ENCODE assay signal across 14 cellular contexts in genomic region chr1:95641386-95641785, GRCh38.
DNase-seq lines count a peak whose midpoint lies in the region; TF ChIP-seq lines count a peak whose summit lies in the region.
"Had no signal": no experiment of that assay in that cellular context is flagged by ENCODE, and none has a peak within 500 bp of the region (broad histone marks: within the 10 kb centered on the region; RNA-seq: fewer than 3 reads in every experiment).

No MANE protein-coding gene starts in this region.

- H2AFZ ChIP-seq in parathyroid adenoma = peak overlapping the region; percentile 38
- H2AFZ ChIP-seq: GM23248 had no signal

- in situ Hi-C loops in brain microvascular endothelial cell (cut with HindIII; ENCODE audit: low pct_ligation_motif_present, low sequenced_read_pairs) = no loop called here

- H3K4me2 ChIP-seq in parathyroid adenoma (ENCODE audit: low read length) = no peak overlapping the region
- H3K4me2 ChIP-seq: A549 had no signal

- H3K9me3 ChIP-seq in liver (ENCODE audit: control insufficient read depth in 4 of 4, low read length in 3 of 4) = no peaks in the 10 kb centered on the region
- no peaks in the 10 kb centered on the region for H3K9me3 ChIP-seq in parathyroid adenoma (ENCODE audit: control insufficient read depth, low read length)
- H3K9me3 ChIP-seq: A549, BE2C had no signal

- H3K79me2 ChIP-seq in parathyroid adenoma = no peaks in the 10 kb centered on the region

- H3K27me3 ChIP-seq in liver (ENCODE audit: control insufficient read depth in 4 of 4, insufficient read depth in 4 of 4, low read length in 3 of 4) = no peaks in the 10 kb centered on the region
- no peaks in the 10 kb centered on the region for H3K27me3 ChIP-seq in parathyroid adenoma (ENCODE audit: control insufficient read depth, insufficient read depth, low read length)
- no peaks in the 10 kb centered on the region for H3K27me3 ChIP-seq in brain microvascular endothelial cell (replicated peaks)
- H3K27me3 ChIP-seq: BE2C had no signal

- no peak overlapping the region for H3K9ac ChIP-seq in liver (ENCODE audit: low read depth in 1 of 2, low read length in 2 of 2)
- H3K9ac ChIP-seq in parathyroid adenoma = no peak overlapping the region
- H3K9ac ChIP-seq: GM23248 had no signal

- peak overlapping the region; percentile 79 for H3K27ac ChIP-seq in VCaP
- no peak overlapping the region for H3K27ac ChIP-seq in liver (ENCODE audit: low read depth in 1 of 2, low read length in 2 of 2)
- peak overlapping the region; percentile 2 for H3K27ac ChIP-seq in parathyroid adenoma
- H3K27ac ChIP-seq in brain microvascular endothelial cell = no peak overlapping the region
- H3K27ac ChIP-seq: A549, C4-2B, GM23248 had no signal

- H3K4me1 ChIP-seq in liver (ENCODE audit: control insufficient read depth in 4 of 4, insufficient read depth in 4 of 4, low read length in 3 of 4) (no peaks in the 10 kb centered on the region), parathyroid adenoma (peaks cover 3% of the 10 kb centered on the region)
- H3K4me1 ChIP-seq: A549 had no signal

- no peak for TF ChIP-seq RAD21 in liver (IDR thresholded peaks at IDR 0.05)

- no peaks in the 10 kb centered on the region for H3K36me3 ChIP-seq in liver (ENCODE audit: control insufficient read depth in 4 of 4, insufficient read depth in 3 of 4, low read depth in 1 of 4, low read length in 3 of 4)
- no peaks in the 10 kb centered on the region for H3K36me3 ChIP-seq in parathyroid adenoma (ENCODE audit: control insufficient read depth, insufficient read depth, low read length)
- H3K36me3 ChIP-seq in brain microvascular endothelial cell (replicated peaks) = no peaks in the 10 kb centered on the region
- H3K36me3 ChIP-seq: BE2C had no signal

- DNase-seq in DMS53 (lab: John Stamatoyannopoulos, UW) = peak; percentile 74
- DNase-seq in epidermal melanocyte (ENCODE audit: insufficient read length, low spot score) = no peak
- DNase-seq in NCI-H2196 (lab: John Stamatoyannopoulos, UW; ENCODE audit: unreplicated experiment) = no peak
- DNase-seq in brain microvascular endothelial cell = no peak
- DNase-seq: CD4-positive, alpha-beta memory T cell; GF-D8; GM23248; H7 had no signal

- WGBS in liver = 21% methylated on average over 2 of the region's 2 CpGs

- H3K4me3 ChIP-seq in liver (ENCODE audit: low read depth in 1 of 3, low read length in 3 of 3) (no peak overlapping the region), parathyroid adenoma (ENCODE audit: low read depth, low read length) (no peak overlapping the region), brain microvascular endothelial cell (ENCODE audit: low read depth, low read length) (no peak overlapping the region)
- H3K4me3 ChIP-seq: A549, GM23248 had no signal

- TF ChIP-seq CTCF in VCaP (conservative IDR thresholded peaks at IDR 0.05) (no peak), liver (IDR thresholded peaks at IDR 0.05; ENCODE audit: low read depth, low read length, missing input control) (no peak), parathyroid adenoma (IDR thresholded peaks at IDR 0.05) (no peak), brain microvascular endothelial cell (IDR thresholded peaks at IDR 0.05; ENCODE audit: low read depth, low read length, missing control alignments) (no peak)

TF ChIP-seq in liver, 16 proteins besides CTCF, POLR2A, EP300 and RAD21:
- TF ChIP-seq TAF1 (conservative IDR thresholded peaks at IDR 0.05) (no peak), NR2F2 (IDR thresholded peaks at IDR 0.05) (no peak), SP1 (IDR thresholded peaks at IDR 0.05) (no peak), RXRA (IDR thresholded peaks at IDR 0.05) (peak; percentile 9 to 74), JUND (IDR thresholded peaks at IDR 0.05) (peak in 1 of 2 donors; percentile 17), ATF3 (IDR thresholded peaks at IDR 0.05) (no peak), FOXA1 (IDR thresholded peaks at IDR 0.05) (peak; percentile 65), HNF4A (conservative IDR thresholded peaks at IDR 0.05) (peak; percentile 49 to 78), EGR1 (IDR thresholded peaks at IDR 0.05; ENCODE audit: low read depth in 2 of 2) (no peak), MAX (IDR thresholded peaks at IDR 0.05) (no peak), FOXA2 (IDR thresholded peaks at IDR 0.05) (peak; percentile 52), GABPA (IDR thresholded peaks at IDR 0.05 in 1 of 2, conservative IDR thresholded peaks at IDR 0.05 in 1 of 2) (no peak), HNF4G (IDR thresholded peaks at IDR 0.05) (no peak), YY1 (IDR thresholded peaks at IDR 0.05) (peak; percentile 49)
- TF ChIP-seq, protein P1, sequence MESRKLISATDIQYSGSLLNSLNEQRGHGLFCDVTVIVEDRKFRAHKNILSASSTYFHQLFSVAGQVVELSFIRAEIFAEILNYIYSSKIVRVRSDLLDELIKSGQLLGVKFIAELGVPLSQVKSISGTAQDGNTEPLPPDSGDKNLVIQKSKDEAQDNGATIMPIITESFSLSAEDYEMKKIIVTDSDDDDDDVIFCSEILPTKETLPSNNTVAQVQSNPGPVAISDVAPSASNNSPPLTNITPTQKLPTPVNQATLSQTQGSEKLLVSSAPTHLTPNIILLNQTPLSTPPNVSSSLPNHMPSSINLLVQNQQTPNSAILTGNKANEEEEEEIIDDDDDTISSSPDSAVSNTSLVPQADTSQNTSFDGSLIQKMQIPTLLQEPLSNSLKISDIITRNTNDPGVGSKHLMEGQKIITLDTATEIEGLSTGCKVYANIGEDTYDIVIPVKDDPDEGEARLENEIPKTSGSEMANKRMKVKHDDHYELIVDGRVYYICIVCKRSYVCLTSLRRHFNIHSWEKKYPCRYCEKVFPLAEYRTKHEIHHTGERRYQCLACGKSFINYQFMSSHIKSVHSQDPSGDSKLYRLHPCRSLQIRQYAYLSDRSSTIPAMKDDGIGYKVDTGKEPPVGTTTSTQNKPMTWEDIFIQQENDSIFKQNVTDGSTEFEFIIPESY (IDR thresholded peaks at IDR 0.05) = peak; percentile 25
- TF ChIP-seq, protein P2, sequence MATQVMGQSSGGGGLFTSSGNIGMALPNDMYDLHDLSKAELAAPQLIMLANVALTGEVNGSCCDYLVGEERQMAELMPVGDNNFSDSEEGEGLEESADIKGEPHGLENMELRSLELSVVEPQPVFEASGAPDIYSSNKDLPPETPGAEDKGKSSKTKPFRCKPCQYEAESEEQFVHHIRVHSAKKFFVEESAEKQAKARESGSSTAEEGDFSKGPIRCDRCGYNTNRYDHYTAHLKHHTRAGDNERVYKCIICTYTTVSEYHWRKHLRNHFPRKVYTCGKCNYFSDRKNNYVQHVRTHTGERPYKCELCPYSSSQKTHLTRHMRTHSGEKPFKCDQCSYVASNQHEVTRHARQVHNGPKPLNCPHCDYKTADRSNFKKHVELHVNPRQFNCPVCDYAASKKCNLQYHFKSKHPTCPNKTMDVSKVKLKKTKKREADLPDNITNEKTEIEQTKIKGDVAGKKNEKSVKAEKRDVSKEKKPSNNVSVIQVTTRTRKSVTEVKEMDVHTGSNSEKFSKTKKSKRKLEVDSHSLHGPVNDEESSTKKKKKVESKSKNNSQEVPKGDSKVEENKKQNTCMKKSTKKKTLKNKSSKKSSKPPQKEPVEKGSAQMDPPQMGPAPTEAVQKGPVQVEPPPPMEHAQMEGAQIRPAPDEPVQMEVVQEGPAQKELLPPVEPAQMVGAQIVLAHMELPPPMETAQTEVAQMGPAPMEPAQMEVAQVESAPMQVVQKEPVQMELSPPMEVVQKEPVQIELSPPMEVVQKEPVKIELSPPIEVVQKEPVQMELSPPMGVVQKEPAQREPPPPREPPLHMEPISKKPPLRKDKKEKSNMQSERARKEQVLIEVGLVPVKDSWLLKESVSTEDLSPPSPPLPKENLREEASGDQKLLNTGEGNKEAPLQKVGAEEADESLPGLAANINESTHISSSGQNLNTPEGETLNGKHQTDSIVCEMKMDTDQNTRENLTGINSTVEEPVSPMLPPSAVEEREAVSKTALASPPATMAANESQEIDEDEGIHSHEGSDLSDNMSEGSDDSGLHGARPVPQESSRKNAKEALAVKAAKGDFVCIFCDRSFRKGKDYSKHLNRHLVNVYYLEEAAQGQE (IDR thresholded peaks at IDR 0.05) = no peak

Comparison
In these comparisons a context has a peak if more than half of its experiments do, and no peak if none do; other contexts are left out.
1. H3K27ac ChIP-seq: peak in VCaP (single experiment) and parathyroid adenoma (single experiment); none in liver (0 of 2) and brain microvascular endothelial cell (single experiment).